ENCODE assay signal across 1 cellular context in genomic region chr16:66116163-66116792, GRCh38.
TF ChIP-seq lines count a peak whose summit lies in the region.

No MANE protein-coding gene starts in this region.

TF ChIP-seq in K562, 482 proteins besides CTCF, POLR2A, EP300 and RAD21 (continued from another document):
- TF ChIP-seq ZBTB40 (IDR thresholded peaks at IDR 0.05) (peak; percentile 1; the same call in 1 of the 2 replicates), ZBTB40 (CRISPR knock-in tag; IDR thresholded peaks at IDR 0.05) (no peak), CBFA2T3 (IDR thresholded peaks at IDR 0.05) (peak; percentile 33; the same call in 1 of the 2 replicates), HNRNPL (IDR thresholded peaks at IDR 0.05; ENCODE audit: low read depth, low read length) (no peak), RBM15 (IDR thresholded peaks at IDR 0.05; ENCODE audit: insufficient read depth, low read length) (no peak)
